23 cellular contexts compared by ENCODE assay signal in the genomic region with DNA sequence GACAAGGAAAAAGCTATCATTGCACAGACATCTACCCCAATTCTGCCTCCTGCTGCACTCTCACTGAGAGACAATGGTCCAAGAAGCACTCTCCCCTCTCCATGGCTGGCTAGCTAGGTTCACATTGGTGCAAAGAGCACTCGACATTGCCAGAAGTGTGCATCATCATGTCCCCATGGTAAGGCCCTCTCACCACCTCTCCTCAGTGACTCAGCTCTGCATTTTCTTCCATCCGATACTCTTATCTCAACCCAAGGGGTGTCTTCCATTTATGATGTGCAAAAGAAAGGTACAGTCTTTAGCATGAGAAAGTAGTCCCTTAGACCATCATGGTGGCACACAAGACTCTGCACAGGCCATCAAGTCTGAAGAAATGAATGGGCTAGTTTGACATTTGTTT. TPM values are rescaled to one million over a fixed set of nuclear protein-coding genes. Genes with fewer than 3 reads are reported as not detected.
DNase-seq lines count a peak whose midpoint lies in the region; ATAC-seq, FAIRE-seq and TF ChIP-seq lines count a peak whose summit lies in the region.
"Had no signal": no experiment of that assay in that cellular context is flagged by ENCODE, and none has a peak within 500 bp of the region (broad histone marks: within the 10 kb centered on the region; RNA-seq: fewer than 3 reads in every experiment).

No MANE protein-coding gene starts in this region.

- BruUV-seq in K562 (replicated peaks; lab: Mats Ljungman, UMichigan), result no TSS peak

- H3K27ac ChIP-seq in C4-2B (peak overlapping the region; percentile 59), K562 (ENCODE audit: extremely low read depth, low read depth, low read length) (no peak overlapping the region), parathyroid adenoma (no peak overlapping the region), aorta (ENCODE audit: low read depth in 1 of 2, low read length in 2 of 2) (no peak overlapping the region)
- H3K27ac ChIP-seq: BLaER1 had no signal

- CTCF ChIA-PET in K562 (lab: Yijun Ruan, JAX; ENCODE audit: low intra/inter-chr PET ratio), result no interaction called here

- H4K20me1 ChIP-seq in K562 (replicated peaks; ENCODE audit: control insufficient read depth, insufficient read depth, low read length), result 0 out of 2 replicates have a peak, but pooled peaks cover 6% of the 10 kb centered on the region

- ATAC-seq in K562, result no peak
- no peak for ATAC-seq in aorta (ENCODE audit: low FRiP score)
- no peak for ATAC-seq in GM19467 (IDR thresholded peaks at IDR 0.05; ENCODE audit: unreplicated experiment)
- ATAC-seq: CD8-positive, alpha-beta T cell had no signal

- 0 out of 5 replicates have a peak, but pooled peaks cover 0 to 3% of the 10 kb centered on the region in 2 experiments for H3K27me3 ChIP-seq in K562 (ENCODE audit: control insufficient read depth in 2 of 2, insufficient read depth in 2 of 2, low read length in 2 of 2)
- H3K27me3 ChIP-seq in parathyroid adenoma (ENCODE audit: control insufficient read depth, insufficient read depth, low read length), result no peaks in the 10 kb centered on the region
- H3K27me3 ChIP-seq in aorta (ENCODE audit: control insufficient read depth in 1 of 2, insufficient read depth in 2 of 2, low read length in 1 of 2), result no peaks in the 10 kb centered on the region
- H3K27me3 ChIP-seq: BE2C, BLaER1 had no signal

- H3K4me2 ChIP-seq in K562 (ENCODE audit: insufficient read depth, low read length), result no peak overlapping the region
- H3K4me2 ChIP-seq in parathyroid adenoma (ENCODE audit: low read length), result no peak overlapping the region
- H3K4me2 ChIP-seq: BLaER1 had no signal

- H3K4me1 ChIP-seq in K562 (replicated peaks in 1 of 2; ENCODE audit: control insufficient read depth in 2 of 2, insufficient read depth in 2 of 2, low read length in 2 of 2) (no peaks in the 10 kb centered on the region; a peak in 2 of 5 replicates), parathyroid adenoma (peaks cover 17% of the 10 kb centered on the region), aorta (ENCODE audit: control insufficient read depth in 1 of 2, insufficient read depth in 2 of 2, low read length in 2 of 2) (no peaks in the 10 kb centered on the region)
- H3K4me1 ChIP-seq: BLaER1 had no signal

- H3K9me3 ChIP-seq in K562 (replicated peaks; ENCODE audit: control insufficient read depth, insufficient read depth, low read depth, low read length), result no peaks in the 10 kb centered on the region
- H3K9me3 ChIP-seq in parathyroid adenoma (ENCODE audit: control insufficient read depth, low read length), result no peaks in the 10 kb centered on the region
- H3K9me3 ChIP-seq in aorta (ENCODE audit: control insufficient read depth, low read length), result no peaks in the 10 kb centered on the region
- H3K9me3 ChIP-seq: BE2C, BLaER1, Caco-2 had no signal

- H3K4me3 ChIP-seq in K562 (no peak overlapping the region), parathyroid adenoma (ENCODE audit: low read depth, low read length) (no peak overlapping the region), aorta (ENCODE audit: low read length in 2 of 2) (no peak overlapping the region)
- H3K4me3 ChIP-seq: BLaER1 had no signal

- intact Hi-C loops in K562 (cut with micrococcal nuclease), result no loop called here
- intact Hi-C loops in aorta (cut with DNase I), result no loop called here
- intact Hi-C loops in head of caudate nucleus (cut with DNase I), result no loop called here

- TF ChIP-seq CTCF in C4-2B (conservative IDR thresholded peaks at IDR 0.05) (no peak), K562 (IDR thresholded peaks at IDR 0.05 in 2 of 3, conservative IDR thresholded peaks at IDR 0.05 in 1 of 3; ENCODE audit: insufficient read depth in 2 of 3, low read depth in 1 of 3, low read length in 3 of 3) (no peak), parathyroid adenoma (IDR thresholded peaks at IDR 0.05) (no peak)

- 6% methylated on average over 2 of the region's 2 CpGs for WGBS in K562 (ENCODE audit: insufficient coverage, low coverage, missing lambda C conversion rate)
- 92 to 93% methylated on average over 2 of the region's 2 CpGs for WGBS in aorta, 2 donors

- H3K9me1 ChIP-seq in K562 (ENCODE audit: control insufficient read depth, insufficient read depth, low read length), result no peaks in the 10 kb centered on the region

- H3K79me2 ChIP-seq in K562 (ENCODE audit: control insufficient read depth, insufficient read depth, low read length) (no peaks in the 10 kb centered on the region), parathyroid adenoma (no peaks in the 10 kb centered on the region)

- TF ChIP-seq EP300 in K562 (IDR thresholded peaks at IDR 0.05; ENCODE audit: low read length), result no peak

- TF ChIP-seq POLR2A in K562 (conservative IDR thresholded peaks at IDR 0.05), result no peak

- H2AFZ ChIP-seq in K562 (ENCODE audit: low read depth, low read length) (no peak overlapping the region), parathyroid adenoma (peak overlapping the region; percentile 41)

- no peak for FAIRE-seq in K562 (lab: Jason Lieb, UNC)
- FAIRE-seq: A204.1, D721Med, G401.6, GM12891, GM19239 had no signal

- H3K36me3 ChIP-seq in K562 (ENCODE audit: control insufficient read depth, insufficient read depth, low read length), result no peaks in the 10 kb centered on the region
- no peaks in the 10 kb centered on the region for H3K36me3 ChIP-seq in parathyroid adenoma (ENCODE audit: control insufficient read depth, insufficient read depth, low read length)
- no peaks in the 10 kb centered on the region for H3K36me3 ChIP-seq in aorta (ENCODE audit: control insufficient read depth in 1 of 2, insufficient read depth in 2 of 2, low read length in 1 of 2)
- H3K36me3 ChIP-seq: BE2C, BLaER1 had no signal

- POLR2A ChIA-PET in K562 (lab: Yijun Ruan, JAX), result interaction anchor here (1.4 kb wide), 1 partner anchor 27 kb away, joined by 3 read pairs; no protein-coding TSS in a partner anchor

- H3K9ac ChIP-seq in K562 (ENCODE audit: insufficient read depth in 1 of 2, low read depth in 2 of 2, low read length in 2 of 2) (no peak overlapping the region), parathyroid adenoma (no peak overlapping the region)
- H3K9ac ChIP-seq: BLaER1 had no signal

- TF ChIP-seq RAD21 in K562 (CRISPR knock-in tag; conservative IDR thresholded peaks at IDR 0.05 in 1 of 2, IDR thresholded peaks at IDR 0.05 in 1 of 2), result no peak

- in situ Hi-C loops in K562 (cut with MboI), result loop anchor here (25.0 kb wide), 1 partner anchor 1042 kb away; the partner anchor contains the start of gene RPL14

- DNase-seq in K562 (ENCODE audit: extremely low read depth in 1 of 4, low spot score in 3 of 4), result peak in 1 of 4 experiments; percentile 30
- no peak for DNase-seq in aorta
- no peak for DNase-seq in head of caudate nucleus
- DNase-seq: 8988T; ACHN; BE2C; C1 segment of cervical spinal cord; Caco-2; Calu3; CD4-positive, alpha-beta T cell; CD8-positive, alpha-beta T cell; DMS79 treated with DMSO at 0.1 percent for 48 hours; GF-D8 had no signal

RNA-seq across cellular contexts. Expression of gene RPSA, which starts 14.0 kb away (rescaled TPM):
- 667 and 738 TPM in 2 replicates for total RNA-seq in K562 (2011; cell fraction: chromatin; rRNA removed; ENCODE audit: low replicate concordance)
- total RNA-seq in K562 (2011; cell fraction: nucleolus; rRNA removed), result 932 and 1,080 TPM in 2 replicates
- total RNA-seq in K562 (2011; cell fraction: nucleoplasm; rRNA removed), result 1,386 and 2,499 TPM in 2 replicates
- total RNA-seq in K562 (2014; rRNA removed) (2,954 and 3,368 TPM in 2 replicates), K562 (2014; rRNA removed; fragmentation: Illumina TruSeq; extraction: Trizol) (2,627 and 2,725 TPM in 2 replicates), K562 (2015; rRNA removed; fragmentation: Illumina TruSeq; extraction: Trizol) (2,157 and 2,290 TPM in 2 replicates), K562 (2021) (2,714 and 2,919 TPM in 2 replicates), aorta (100 to 1,000 TPM; 479 to 672 TPM)
- polyA plus RNA-seq in K562 (2011; rRNA removed) (4,272 and 5,659 TPM in 2 replicates), K562 (2014; fragmentation: Illumina TruSeq; extraction: Trizol) (3,113 and 3,517 TPM in 2 replicates), K562 (2014; fragmentation: Nextera tagmentation; extraction: Ambion mirVana) (1,000 to 10,000 TPM; 2,672 to 2,730 TPM), K562 (2014; rRNA removed) (3,291 and 3,996 TPM in 2 replicates), aorta (1,000 to 10,000 TPM; 1,232 to 1,557 TPM)
- 6,070 and 7,346 TPM in 2 replicates for polyA plus RNA-seq in K562 (2011; cell fraction: cytosol; rRNA removed)
- 1,863 and 2,598 TPM in 2 replicates for polyA plus RNA-seq in K562 (2011; cell fraction: nucleus; rRNA removed)
- 2,505 and 3,684 TPM in 2 replicates for polyA plus RNA-seq in K562 (2012)
- 2,013 and 2,369 TPM in 2 replicates for polyA minus RNA-seq in K562 (2011; rRNA and poly(A)+ RNA removed)
- 890 and 971 TPM in 2 replicates for polyA minus RNA-seq in K562 (2011; cell fraction: cytosol; rRNA and poly(A)+ RNA removed)
- polyA minus RNA-seq in K562 (2011; cell fraction: nucleus; rRNA and poly(A)+ RNA removed), result 389 and 699 TPM in 2 replicates

RNA-seq across cellular contexts. Expression of gene SLC25A38, which starts 37.4 kb away (rescaled TPM):
- 16.1 and 20.6 TPM in 2 replicates for total RNA-seq in K562 (2011; cell fraction: chromatin; rRNA removed; ENCODE audit: low replicate concordance)
- 19.9 and 21.8 TPM in 2 replicates for total RNA-seq in K562 (2011; cell fraction: nucleolus; rRNA removed)
- total RNA-seq in K562 (2011; cell fraction: nucleoplasm; rRNA removed), result 17.0 and 18.6 TPM in 2 replicates
- total RNA-seq in K562 (2014; rRNA removed), result 26.9 and 33.1 TPM in 2 replicates
- total RNA-seq in K562 (2014; rRNA removed; fragmentation: Illumina TruSeq; extraction: Trizol), result 26.6 and 28.6 TPM in 2 replicates
- 30.6 and 31.8 TPM in 2 replicates for total RNA-seq in K562 (2015; rRNA removed; fragmentation: Illumina TruSeq; extraction: Trizol)
- 37.5 and 39.5 TPM in 2 replicates for total RNA-seq in K562 (2021)
- polyA plus RNA-seq in K562 (2011; rRNA removed), result 50.9 and 51.1 TPM in 2 replicates
- 49.2 and 60.7 TPM in 2 replicates for polyA plus RNA-seq in K562 (2011; cell fraction: cytosol; rRNA removed)
- polyA plus RNA-seq in K562 (2011; cell fraction: nucleus; rRNA removed), result 56.5 and 63.0 TPM in 2 replicates
- polyA plus RNA-seq in K562 (2012), result 33.9 and 36.0 TPM in 2 replicates
- polyA plus RNA-seq in K562 (2014; fragmentation: Illumina TruSeq; extraction: Trizol), result 38.3 and 39.1 TPM in 2 replicates
- polyA plus RNA-seq in K562 (2014; fragmentation: Nextera tagmentation; extraction: Ambion mirVana), result 10 to 100 TPM; 13.5 to 16.5 TPM
- polyA plus RNA-seq in K562 (2014; rRNA removed), result 44.0 and 48.2 TPM in 2 replicates
- 38.9 and 43.8 TPM in 2 replicates for polyA minus RNA-seq in K562 (2011; rRNA and poly(A)+ RNA removed)
- polyA minus RNA-seq in K562 (2011; cell fraction: cytosol; rRNA and poly(A)+ RNA removed), result 23.8 and 29.4 TPM in 2 replicates
- 11.4 and 19.7 TPM in 2 replicates for polyA minus RNA-seq in K562 (2011; cell fraction: nucleus; rRNA and poly(A)+ RNA removed)
- total RNA-seq in aorta, result 10 to 100 TPM; 18.0 to 18.6 TPM
- 10 to 100 TPM; 25.7 to 31.2 TPM for polyA plus RNA-seq in aorta

RNA-seq across cellular contexts. Expression of gene MOBP, which starts 46.9 kb away (rescaled TPM):
- not detected in 2 replicates for total RNA-seq in K562 (2011; cell fraction: chromatin; rRNA removed; ENCODE audit: low replicate concordance)
- total RNA-seq in K562 (2011; cell fraction: nucleolus; rRNA removed), result not detected in 2 replicates
- not detected in 2 replicates for total RNA-seq in K562 (2011; cell fraction: nucleoplasm; rRNA removed)
- not detected in 2 replicates for total RNA-seq in K562 (2014; rRNA removed)
- total RNA-seq in K562 (2014; rRNA removed; fragmentation: Illumina TruSeq; extraction: Trizol), result 0.06 and 0.11 TPM in 2 replicates
- 0.04 TPM in 1 of 2 replicates, not detected in the other for total RNA-seq in K562 (2015; rRNA removed; fragmentation: Illumina TruSeq; extraction: Trizol)
- 0.13 and 0.33 TPM in 2 replicates for total RNA-seq in K562 (2021)
- 0.04 TPM in 1 of 2 replicates, not detected in the other for polyA plus RNA-seq in K562 (2011; rRNA removed)
- 0.01 TPM in 1 of 2 replicates, not detected in the other for polyA plus RNA-seq in K562 (2011; cell fraction: cytosol; rRNA removed)
- polyA plus RNA-seq in K562 (2011; cell fraction: nucleus; rRNA removed), result 0.04 TPM in 2 replicates
- polyA plus RNA-seq in K562 (2012), result 0.05 and 0.25 TPM in 2 replicates
- 0.09 and 0.15 TPM in 2 replicates for polyA plus RNA-seq in K562 (2014; fragmentation: Illumina TruSeq; extraction: Trizol)
- polyA plus RNA-seq in K562 (2014; fragmentation: Nextera tagmentation; extraction: Ambion mirVana), result under 1 TPM in 1 of 2 experiments, not detected in 1; 0.10 TPM
- polyA plus RNA-seq in K562 (2014; rRNA removed), result 0.25 TPM in 1 of 2 replicates, not detected in the other
- 0.12 TPM in 1 of 2 replicates, not detected in the other for polyA minus RNA-seq in K562 (2011; rRNA and poly(A)+ RNA removed)
- polyA minus RNA-seq in K562 (2011; cell fraction: cytosol; rRNA and poly(A)+ RNA removed), result not detected in 2 replicates
- polyA minus RNA-seq in K562 (2011; cell fraction: nucleus; rRNA and poly(A)+ RNA removed), result under 0.01 and 0.11 TPM in 2 replicates
- under 1 TPM in 1 of 2 donors, not detected in 1; 0.23 TPM for total RNA-seq in aorta
- polyA plus RNA-seq in aorta, result under 1 TPM in 1 of 2 donors, not detected in 1; 0.03 TPM
- total RNA-seq: CD4-positive, alpha-beta T cell; CD8-positive, alpha-beta T cell had no signal
- polyA plus RNA-seq: AG04450 had no signal
